Comparison of ENCODE assay signal across 8 cellular contexts in genomic region chr3:170180952-170181876, GRCh38.
A peak's percentile ranks its signal among the peaks of the same experiment; 100 is the strongest.
DNase-seq lines count a peak whose midpoint lies in the region; ATAC-seq lines count a peak whose summit lies in the region.

A gene with protein sequence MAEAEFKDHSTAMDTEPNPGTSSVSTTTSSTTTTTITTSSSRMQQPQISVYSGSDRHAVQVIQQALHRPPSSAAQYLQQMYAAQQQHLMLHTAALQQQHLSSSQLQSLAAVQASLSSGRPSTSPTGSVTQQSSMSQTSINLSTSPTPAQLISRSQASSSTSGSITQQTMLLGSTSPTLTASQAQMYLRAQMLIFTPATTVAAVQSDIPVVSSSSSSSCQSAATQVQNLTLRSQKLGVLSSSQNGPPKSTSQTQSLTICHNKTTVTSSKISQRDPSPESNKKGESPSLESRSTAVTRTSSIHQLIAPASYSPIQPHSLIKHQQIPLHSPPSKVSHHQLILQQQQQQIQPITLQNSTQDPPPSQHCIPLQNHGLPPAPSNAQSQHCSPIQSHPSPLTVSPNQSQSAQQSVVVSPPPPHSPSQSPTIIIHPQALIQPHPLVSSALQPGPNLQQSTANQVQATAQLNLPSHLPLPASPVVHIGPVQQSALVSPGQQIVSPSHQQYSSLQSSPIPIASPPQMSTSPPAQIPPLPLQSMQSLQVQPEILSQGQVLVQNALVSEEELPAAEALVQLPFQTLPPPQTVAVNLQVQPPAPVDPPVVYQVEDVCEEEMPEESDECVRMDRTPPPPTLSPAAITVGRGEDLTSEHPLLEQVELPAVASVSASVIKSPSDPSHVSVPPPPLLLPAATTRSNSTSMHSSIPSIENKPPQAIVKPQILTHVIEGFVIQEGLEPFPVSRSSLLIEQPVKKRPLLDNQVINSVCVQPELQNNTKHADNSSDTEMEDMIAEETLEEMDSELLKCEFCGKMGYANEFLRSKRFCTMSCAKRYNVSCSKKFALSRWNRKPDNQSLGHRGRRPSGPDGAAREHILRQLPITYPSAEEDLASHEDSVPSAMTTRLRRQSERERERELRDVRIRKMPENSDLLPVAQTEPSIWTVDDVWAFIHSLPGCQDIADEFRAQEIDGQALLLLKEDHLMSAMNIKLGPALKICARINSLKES (minus strand): TSS chr3:170181733. CDS start chr3:170181715, 18 bp downstream.

- DNase-seq in NCI-H526 (lab: John Stamatoyannopoulos, UW) (peak; percentile 81 to 96), kidney tubule cell (ENCODE audit: low spot score) (peak; percentile 94)
- DNase-seq in activated CD4-positive, alpha-beta T cell treated with anti-CD3 and anti-CD28 coated beads for 48 hours, result peak; percentile 95
- peak; percentile 84 to 86 for DNase-seq in stimulated activated CD4-positive, alpha-beta T cell treated with anti-CD3 and anti-CD28 coated beads, Interleukin-1b, Interleukin-23, amount 100 ng/mL, for 1 hour (ENCODE audit: low read depth in 2 of 2)

- H3K9ac ChIP-seq in BLaER1 treated with 17β-estradiol and CSF1 and Interleukin-3, amounts not matched to agents 10 nM and 100 nM, result peak within 1 kb of the TSS; percentile 93 to 99 (median 95)

- peaks cover 0 to 38% (median 3%) of the 10 kb centered on the region in 11 experiments; a peak in 5 of 22 replicates for H4K20me1 ChIP-seq in BLaER1 treated with 17β-estradiol and CSF1 and Interleukin-3, amounts not matched to agents 10 nM and 100 nM

- H3K36me3 ChIP-seq in BLaER1 treated with 17β-estradiol and CSF1 and Interleukin-3, amounts not matched to agents 10 nM and 100 nM, result peaks cover 24 to 28% (median 26%) of the 10 kb centered on the region in 11 experiments

- no peaks in the 10 kb centered on the region for H3K9me3 ChIP-seq in BLaER1 treated with 17β-estradiol and CSF1 and Interleukin-3, amounts not matched to agents 10 nM and 100 nM (replicated peaks in 1 of 11)

- peak within 1 kb of the TSS; percentile 86 to 99 (median 94) for H3K4me2 ChIP-seq in BLaER1 treated with 17β-estradiol and CSF1 and Interleukin-3, amounts not matched to agents 10 nM and 100 nM

- peaks cover 18 to 28% (median 21%) of the 10 kb centered on the region in 10 experiments for H3K4me1 ChIP-seq in BLaER1 treated with 17β-estradiol and CSF1 and Interleukin-3, amounts not matched to agents 10 nM and 100 nM

- peak; percentile 68 for ATAC-seq in GM19328 (IDR thresholded peaks at IDR 0.05; ENCODE audit: unreplicated experiment)
- ATAC-seq in HG03469 (IDR thresholded peaks at IDR 0.05; ENCODE audit: unreplicated experiment), result peak; percentile 79

- no peaks in the 10 kb centered on the region for H3K27me3 ChIP-seq in BLaER1 treated with 17β-estradiol and CSF1 and Interleukin-3, amounts not matched to agents 10 nM and 100 nM

- H3K27ac ChIP-seq in BLaER1 treated with 17β-estradiol and CSF1 and Interleukin-3, amounts not matched to agents 10 nM and 100 nM, result peak within 1 kb of the TSS; percentile 91 to 99 (median 97)
- peak within 1 kb of the TSS; percentile 88 for H3K27ac ChIP-seq in cingulate gyrus (ENCODE audit: low read depth, low read length)

- peak within 1 kb of the TSS; percentile 70 to 91 (median 78) for H3K4me3 ChIP-seq in BLaER1 treated with 17β-estradiol and CSF1 and Interleukin-3, amounts not matched to agents 10 nM and 100 nM

Comparison
In these comparisons a context has a peak if more than half of its experiments do, and no peak if none do; other contexts are left out.
1. Peak in every context shown above with its lines: DNase-seq, ATAC-seq, H3K4me3 ChIP-seq and H3K27ac ChIP-seq.